ENCODE assay signal across 9 cellular contexts in genomic region chr16:49428808-49429207, GRCh38. TPM values are rescaled to one million over a fixed set of nuclear protein-coding genes. Genes with fewer than 3 reads are reported as not detected.
"Had no signal": no experiment of that assay in that cellular context is flagged by ENCODE, and none has a peak within 500 bp of the region (broad histone marks: within the 10 kb centered on the region; RNA-seq: fewer than 3 reads in every experiment).

No MANE protein-coding gene starts in this region.

- DNase-seq: IMR-90, KBM-7, KG1 had no signal

- H3K27ac Mint-ChIP-seq: IgD-negative memory B cell had no signal

- H3K36me3 Mint-ChIP-seq: IgD-negative memory B cell had no signal

- H3K4me1 Mint-ChIP-seq: IgD-negative memory B cell had no signal

- FAIRE-seq: HTR-8/SVneo had no signal

- H3K4me3 Mint-ChIP-seq: IgD-negative memory B cell had no signal

- H3K27ac ChIP-seq: HL-60, KMS-11 had no signal

- H3K9ac ChIP-seq: KMS-11 had no signal

- H3K4me2 ChIP-seq: KMS-11 had no signal

RNA-seq across cellular contexts. Expression of gene C16orf78, which starts 55.2 kb away (rescaled TPM):
- total RNA-seq: HT-29, HT1080, IMR-90 had no signal
- polyA plus RNA-seq: IgD-negative memory B cell, IMR-90 had no signal
